In genomic region chr3:106176734-106177133, GRCh38 we compare ENCODE assay signal across 8 cellular contexts.
A peak's percentile ranks its signal among the peaks of the same experiment; 100 is the strongest.
DNase-seq lines count a peak whose midpoint lies in the region; ATAC-seq, FAIRE-seq and TF ChIP-seq lines count a peak whose summit lies in the region.

No MANE protein-coding gene starts in this region.

- H3K4me3 Mint-ChIP-seq in CD4-positive, alpha-beta memory T cell = peak overlapping the region; percentile 67 to 86 (median 74)

- CTCF ChIA-PET in CD4-positive, alpha-beta memory T cell (lab: Charles Lee; ENCODE audit: partially characterized antibody) = no interaction called here

- POLR2A ChIA-PET in CD4-positive, alpha-beta memory T cell (lab: Charles Lee; ENCODE audit: partially characterized antibody) = interaction anchor here (0.9 to 1.8 kb wide), 2 partner anchors 162 to 309 kb away, joined by 3 to 5 read pairs; no protein-coding TSS in a partner anchor

- H2AFZ ChIP-seq in Loucy (ENCODE audit: low read length) (peak overlapping the region; percentile 40; the same call in 1 of the 2 replicates), smooth muscle cell (ENCODE audit: low read depth) (peak overlapping the region; percentile 75)

- no peaks in the 10 kb centered on the region for H4K20me1 ChIP-seq in Loucy (ENCODE audit: insufficient read depth, low read length, poor library complexity, severe bottlenecking)
- no peaks in the 10 kb centered on the region for H4K20me1 ChIP-seq in smooth muscle cell (ENCODE audit: low read depth)

- no peak overlapping the region for H3K9ac ChIP-seq in Loucy (ENCODE audit: low read depth, low read length, poor library complexity, severe bottlenecking)
- no peak overlapping the region for H3K9ac ChIP-seq in smooth muscle cell (ENCODE audit: low read depth)

- H3K27ac Mint-ChIP-seq in CD4-positive, alpha-beta memory T cell = peak overlapping the region; percentile 62 to 95 (median 76)

- DNase-seq in CD4-positive, alpha-beta memory T cell = peak; percentile 68 to 82 (median 76)
- peak; percentile 21 for DNase-seq in activated T-helper 9 cell treated with anti-CD3 and anti-CD28 coated beads, Interleukin-2, amount 50 U/mL, for 16 hours (ENCODE audit: low read depth)
- DNase-seq in smooth muscle cell (lab: John Stamatoyannopoulos, UW; ENCODE audit: unreplicated experiment) (no peak), D721Med (ENCODE audit: insufficient read length, low spot score) (no peak), NCI-H526 treated with DMSO at 0.1 percent for 48 hours (lab: John Stamatoyannopoulos, UW) (no peak), hippocampal formation (lab: John Stamatoyannopoulos, UW) (no peak)

- peaks cover 0 to 5% (median 0%) of the 10 kb centered on the region in 8 donors for H3K9me3 Mint-ChIP-seq in CD4-positive, alpha-beta memory T cell

- TF ChIP-seq CTCF in Loucy (conservative IDR thresholded peaks at IDR 0.05; ENCODE audit: low read length) (no peak), smooth muscle cell (IDR thresholded peaks at IDR 0.05; ENCODE audit: borderline replicate concordance, insufficient read depth, poor library complexity, severe bottlenecking) (no peak), D721Med (IDR thresholded peaks at IDR 0.05; ENCODE audit: insufficient read depth, missing control alignments) (no peak)

- H3K36me3 ChIP-seq in CD4-positive, alpha-beta memory T cell (ENCODE audit: insufficient read depth, low read length) = no peaks in the 10 kb centered on the region
- no peaks in the 10 kb centered on the region for H3K36me3 ChIP-seq in Loucy (ENCODE audit: insufficient read depth, low read length)
- no peaks in the 10 kb centered on the region for H3K36me3 ChIP-seq in smooth muscle cell (ENCODE audit: low read depth)

- H3K27me3 Mint-ChIP-seq in CD4-positive, alpha-beta memory T cell = no peaks in the 10 kb centered on the region

- no peaks in the 10 kb centered on the region for H3K36me3 Mint-ChIP-seq in CD4-positive, alpha-beta memory T cell

- H3F3A ChIP-seq in Loucy (ENCODE audit: low read depth) = no peaks in the 10 kb centered on the region
- no peaks in the 10 kb centered on the region for H3F3A ChIP-seq in smooth muscle cell (ENCODE audit: low read depth)

- H3K79me2 ChIP-seq in Loucy (ENCODE audit: insufficient read depth, low read length) = no peaks in the 10 kb centered on the region
- H3K79me2 ChIP-seq in smooth muscle cell (ENCODE audit: low read depth) = no peaks in the 10 kb centered on the region

- H3K4me2 ChIP-seq in Loucy (ENCODE audit: low read depth, low read length, poor library complexity, severe bottlenecking) (peak overlapping the region; percentile 60), smooth muscle cell (no peak overlapping the region)

- H3K27me3 ChIP-seq in CD4-positive, alpha-beta memory T cell (ENCODE audit: insufficient read depth, low read length) = no peaks in the 10 kb centered on the region
- H3K27me3 ChIP-seq in Loucy (ENCODE audit: insufficient read depth, low read length, poor library complexity, severe bottlenecking) (no peaks in the 10 kb centered on the region), smooth muscle cell (ENCODE audit: low read depth) (peaks cover 16% of the 10 kb centered on the region)

- peak; percentile 85 for ATAC-seq in GM21529 (IDR thresholded peaks at IDR 0.05; ENCODE audit: unreplicated experiment)

- intact Hi-C loops in CD4-positive, alpha-beta memory T cell (cut with micrococcal nuclease) = loop anchor here (1.0 to 5.0 kb wide), 3 partner anchors 161 to 490 kb away; partner anchors contain the start of gene CBLB

- H3K4me1 ChIP-seq in CD4-positive, alpha-beta memory T cell (ENCODE audit: insufficient read depth, low read length) = peaks cover 48% of the 10 kb centered on the region
- H3K4me1 ChIP-seq in Loucy (ENCODE audit: insufficient read depth, low read length, poor library complexity, severe bottlenecking) (peaks cover 13% of the 10 kb centered on the region), smooth muscle cell (ENCODE audit: low read depth) (no peaks in the 10 kb centered on the region)

- FAIRE-seq in D721Med (lab: Jason Lieb, UNC) = no peak

- H3K9me2 ChIP-seq in Loucy (replicated peaks; ENCODE audit: low read depth, low read length) = no peaks in the 10 kb centered on the region

- peaks cover 39 to 63% (median 46%) of the 10 kb centered on the region in 4 donors for H3K4me1 Mint-ChIP-seq in CD4-positive, alpha-beta memory T cell

- peak overlapping the region in 1 of 2 donors; percentile 30 for H3K4me3 ChIP-seq in CD4-positive, alpha-beta memory T cell (ENCODE audit: low read length in 2 of 2)
- peak overlapping the region; percentile 51 for H3K4me3 ChIP-seq in Loucy (ENCODE audit: low read length, poor library complexity, severe bottlenecking)
- no peak overlapping the region for H3K4me3 ChIP-seq in smooth muscle cell

- WGBS in smooth muscle cell (ENCODE audit: low lambda C conversion rate) = 60% methylated on average over 3 of the region's 3 CpGs

- H3K9me3 ChIP-seq in CD4-positive, alpha-beta memory T cell (ENCODE audit: control insufficient read depth in 1 of 2, low read length in 2 of 2) = no peaks in the 10 kb centered on the region
- H3K9me3 ChIP-seq in Loucy (ENCODE audit: insufficient read depth, low read depth, low read length) (no peaks in the 10 kb centered on the region), smooth muscle cell (replicated peaks; ENCODE audit: low read depth) (no peaks in the 10 kb centered on the region)

- H3K27ac ChIP-seq in CD4-positive, alpha-beta memory T cell (ENCODE audit: low read depth, low read length) = no peak overlapping the region
- H3K27ac ChIP-seq in smooth muscle cell (ENCODE audit: low read depth) = no peak overlapping the region

Comparison
In these comparisons a context has a peak if more than half of its experiments do, and no peak if none do; other contexts are left out.
1. DNase-seq: peak in CD4-positive, alpha-beta memory T cell (5 of 5) and activated T-helper 9 cell treated with anti-CD3 and anti-CD28 coated beads, Interleukin-2, amount 50 U/mL, for 16 hours (single experiment); none in smooth muscle cell (single experiment), D721Med (single experiment), NCI-H526 treated with DMSO at 0.1 percent for 48 hours (single experiment) and hippocampal formation (0 of 2).